8 cellular contexts compared by ENCODE assay signal in the genomic region with DNA sequence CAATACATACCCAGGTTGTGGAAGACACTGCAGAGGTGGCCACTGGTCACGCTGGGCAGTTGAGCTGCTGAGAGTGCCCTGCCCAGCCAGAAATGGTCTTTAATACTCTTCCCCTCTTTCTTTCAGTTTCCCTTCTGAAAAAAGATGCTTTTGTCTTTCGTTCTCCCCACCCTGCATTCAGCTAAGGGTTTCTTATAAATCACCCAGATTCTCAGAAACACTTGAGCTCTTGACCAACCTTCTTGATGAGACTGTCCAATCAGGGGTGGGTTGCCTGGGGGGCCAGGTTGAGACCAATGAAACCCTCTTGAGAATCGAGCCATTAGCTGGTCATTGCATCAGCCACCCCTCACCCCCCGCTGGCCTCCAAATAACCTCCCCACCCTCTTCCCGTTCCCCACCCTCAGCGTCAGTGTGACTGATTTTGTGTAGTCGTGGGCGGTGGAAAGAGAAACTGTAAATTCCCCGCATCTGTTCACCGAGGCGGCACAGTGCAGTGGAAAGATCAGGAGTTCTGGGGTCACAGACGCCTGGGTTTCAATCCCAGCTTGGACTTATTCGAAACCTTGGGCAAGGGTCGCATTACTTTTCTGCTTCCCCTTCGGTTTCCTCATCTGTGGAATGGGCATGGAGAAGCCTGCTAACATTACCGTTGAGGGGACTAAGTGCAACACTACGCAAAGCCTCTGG. TPM values are rescaled to one million over a fixed set of nuclear protein-coding genes. Genes with fewer than 3 reads are reported as not detected.
A peak's percentile ranks its signal among the peaks of the same experiment; 100 is the strongest.
DNase-seq lines count a peak whose midpoint lies in the region; ATAC-seq, FAIRE-seq and TF ChIP-seq lines count a peak whose summit lies in the region.

No MANE protein-coding gene starts in this region.

- intact Hi-C loops in ovary (cut with DNase I) (loop anchor here in 2 of 4 donors (5.0 to 10.0 kb wide), 4 partner anchors 68 to 391 kb away; a partner anchor contains a TSS), uterus (cut with DNase I; ENCODE audit: low total_unique reads) (no loop called here)

- no peak for TF ChIP-seq CTCF in A549 (IDR thresholded peaks at IDR 0.05)
- TF ChIP-seq CTCF in OCI-LY3 (IDR thresholded peaks at IDR 0.05; ENCODE audit: low read depth, low read length) = no peak
- no peak for TF ChIP-seq CTCF in gastroesophageal sphincter (IDR thresholded peaks at IDR 0.05)
- no peak for TF ChIP-seq CTCF in ovary (IDR thresholded peaks at IDR 0.05)
- TF ChIP-seq CTCF in uterus (IDR thresholded peaks at IDR 0.05) = no peak

- ATAC-seq in A549 (0 out of 6 replicates have a peak, but pooled peaks of 1 of the 2 experiments have one; percentile 2), HG03064 (IDR thresholded peaks at IDR 0.05; ENCODE audit: low read depth, unreplicated experiment) (peak; percentile 39), gastroesophageal sphincter (peak; percentile 53)

- no peaks in the 10 kb centered on the region for H4K20me1 ChIP-seq in OCI-LY3 (ENCODE audit: insufficient read depth, low read length)

- H2AFZ ChIP-seq in OCI-LY3 (ENCODE audit: low read depth, low read length) = 0 out of 2 replicates have a peak overlapping the region, but pooled peaks have one; percentile 36

- CTCF ChIA-PET in A549 (lab: Yijun Ruan, JAX) = interaction anchor here (1.4 to 1.6 kb wide), 3 partner anchors 9 to 89 kb away, joined by 3 to 11 read pairs (median 7); no protein-coding TSS in a partner anchor

- no peak for TF ChIP-seq RAD21 in A549 (conservative IDR thresholded peaks at IDR 0.05 in 1 of 2, IDR thresholded peaks at IDR 0.05 in 1 of 2)

- no peak for TF ChIP-seq EP300 in A549 (IDR thresholded peaks at IDR 0.05)
- no peak for TF ChIP-seq EP300 in gastroesophageal sphincter (IDR thresholded peaks at IDR 0.05)
- no peak for TF ChIP-seq EP300 in ovary (IDR thresholded peaks at IDR 0.05)

- 8% methylated on average over 15 of the region's 17 CpGs for WGBS in A549 (ENCODE audit: missing lambda C conversion rate)
- 2 to 3% methylated on average over 9 to 10 of the region's 17 CpGs for WGBS in gastroesophageal sphincter (ENCODE audit: low coverage in 1 of 2), 2 donors
- 4% methylated on average over 17 of the region's 17 CpGs for WGBS in ovary, 3 donors

- peak overlapping the region; percentile 74 for H3K9ac ChIP-seq in OCI-LY3 (ENCODE audit: low read length)

- H3K79me2 ChIP-seq in OCI-LY3 (ENCODE audit: low read length) = peaks cover 13% of the 10 kb centered on the region

- H3K27ac ChIP-seq in A549 (peak overlapping the region; percentile 89 to 94), OCI-LY3 (ENCODE audit: low read length) (peak overlapping the region; percentile 38), gastroesophageal sphincter (peak overlapping the region; percentile 68 to 95 (median 88)), ovary (peak overlapping the region; percentile 54 to 75), uterus (peak overlapping the region; percentile 82 to 88)

- H3K4me3 ChIP-seq in A549 = peak overlapping the region; percentile 94
- peak overlapping the region; percentile 91 for H3K4me3 ChIP-seq in OCI-LY3 (ENCODE audit: low read length)
- H3K4me3 ChIP-seq in gastroesophageal sphincter = peak overlapping the region; percentile 41 to 60
- peak overlapping the region; percentile 72 for H3K4me3 ChIP-seq in ovary
- H3K4me3 ChIP-seq in uterus = peak overlapping the region; percentile 64 to 78

- FAIRE-seq in A549 (lab: Jason Lieb, UNC) = no peak

- H3K4me2 ChIP-seq in A549 = peak overlapping the region; percentile 98
- peak overlapping the region; percentile 74 for H3K4me2 ChIP-seq in OCI-LY3 (ENCODE audit: low read length)

- H3K27me3 ChIP-seq in OCI-LY3 (ENCODE audit: low read depth, low read length) (no peaks in the 10 kb centered on the region), gastroesophageal sphincter (no peaks in the 10 kb centered on the region), ovary (no peaks in the 10 kb centered on the region), uterus (no peaks in the 10 kb centered on the region)

- H3K4me1 ChIP-seq in A549 (peaks cover 21% of the 10 kb centered on the region), OCI-LY3 (ENCODE audit: low read length) (peaks cover 29% of the 10 kb centered on the region), gastroesophageal sphincter (peaks cover 0 to 42% (median 16%) of the 10 kb centered on the region in 3 donors), ovary (ENCODE audit: insufficient read depth) (peaks cover 2% of the 10 kb centered on the region), uterus (peaks cover 0 to 5% of the 10 kb centered on the region in 2 donors)

- no peak for TF ChIP-seq POLR2A in A549 (IDR thresholded peaks at IDR 0.05; ENCODE audit: low read length)
- TF ChIP-seq POLR2A in GM18526 (IDR thresholded peaks at IDR 0.05; ENCODE audit: extremely low read depth, insufficient read length) = peak; percentile 53
- TF ChIP-seq POLR2A in gastroesophageal sphincter (IDR thresholded peaks at IDR 0.05) = no peak
- no peak for TF ChIP-seq POLR2A in ovary (IDR thresholded peaks at IDR 0.05)
- TF ChIP-seq POLR2A in uterus (IDR thresholded peaks at IDR 0.05) = peak in 1 of 2 donors; percentile 10

- H3K36me3 ChIP-seq in OCI-LY3 (replicated peaks; ENCODE audit: low read depth, low read length) (peaks cover 4% of the 10 kb centered on the region), gastroesophageal sphincter (no peaks in the 10 kb centered on the region), ovary (no peaks in the 10 kb centered on the region), uterus (no peaks in the 10 kb centered on the region)

- DNase-seq in A549 (ENCODE audit: low read depth in 1 of 2, low spot score in 1 of 2) (peak in 1 of 2 experiments; percentile 64), ovary (peak in 4 of 5 donors; percentile 54 to 76 (median 60)), uterus (peak; percentile 73 to 76)
- peak; percentile 16 for DNase-seq in activated effector memory CD4-positive, alpha-beta T cell treated with Interleukin-2 at 50 U/mL for 16 hours

- no peaks in the 10 kb centered on the region for H3K9me3 ChIP-seq in A549
- H3K9me3 ChIP-seq in OCI-LY3 (ENCODE audit: insufficient read depth, low read length) = no peaks in the 10 kb centered on the region
- H3K9me3 ChIP-seq in gastroesophageal sphincter = no peaks in the 10 kb centered on the region
- no peaks in the 10 kb centered on the region for H3K9me3 ChIP-seq in ovary
- no peaks in the 10 kb centered on the region for H3K9me3 ChIP-seq in uterus

- POLR2A ChIA-PET in A549 (lab: Yijun Ruan, JAX) = no interaction called here

TF ChIP-seq in A549, 52 proteins besides CTCF, POLR2A, EP300 and RAD21 (continues in another document):
- TF ChIP-seq JUNB (IDR thresholded peaks at IDR 0.05) = no peak
- TF ChIP-seq, protein P1, sequence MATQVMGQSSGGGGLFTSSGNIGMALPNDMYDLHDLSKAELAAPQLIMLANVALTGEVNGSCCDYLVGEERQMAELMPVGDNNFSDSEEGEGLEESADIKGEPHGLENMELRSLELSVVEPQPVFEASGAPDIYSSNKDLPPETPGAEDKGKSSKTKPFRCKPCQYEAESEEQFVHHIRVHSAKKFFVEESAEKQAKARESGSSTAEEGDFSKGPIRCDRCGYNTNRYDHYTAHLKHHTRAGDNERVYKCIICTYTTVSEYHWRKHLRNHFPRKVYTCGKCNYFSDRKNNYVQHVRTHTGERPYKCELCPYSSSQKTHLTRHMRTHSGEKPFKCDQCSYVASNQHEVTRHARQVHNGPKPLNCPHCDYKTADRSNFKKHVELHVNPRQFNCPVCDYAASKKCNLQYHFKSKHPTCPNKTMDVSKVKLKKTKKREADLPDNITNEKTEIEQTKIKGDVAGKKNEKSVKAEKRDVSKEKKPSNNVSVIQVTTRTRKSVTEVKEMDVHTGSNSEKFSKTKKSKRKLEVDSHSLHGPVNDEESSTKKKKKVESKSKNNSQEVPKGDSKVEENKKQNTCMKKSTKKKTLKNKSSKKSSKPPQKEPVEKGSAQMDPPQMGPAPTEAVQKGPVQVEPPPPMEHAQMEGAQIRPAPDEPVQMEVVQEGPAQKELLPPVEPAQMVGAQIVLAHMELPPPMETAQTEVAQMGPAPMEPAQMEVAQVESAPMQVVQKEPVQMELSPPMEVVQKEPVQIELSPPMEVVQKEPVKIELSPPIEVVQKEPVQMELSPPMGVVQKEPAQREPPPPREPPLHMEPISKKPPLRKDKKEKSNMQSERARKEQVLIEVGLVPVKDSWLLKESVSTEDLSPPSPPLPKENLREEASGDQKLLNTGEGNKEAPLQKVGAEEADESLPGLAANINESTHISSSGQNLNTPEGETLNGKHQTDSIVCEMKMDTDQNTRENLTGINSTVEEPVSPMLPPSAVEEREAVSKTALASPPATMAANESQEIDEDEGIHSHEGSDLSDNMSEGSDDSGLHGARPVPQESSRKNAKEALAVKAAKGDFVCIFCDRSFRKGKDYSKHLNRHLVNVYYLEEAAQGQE (IDR thresholded peaks at IDR 0.05) = no peak
- TF ChIP-seq CBX8 (IDR thresholded peaks at IDR 0.05) = no peak
- no peak for TF ChIP-seq RFX5 (IDR thresholded peaks at IDR 0.05)
- TF ChIP-seq FOXS1 (CRISPR knock-in tag; IDR thresholded peaks at IDR 0.05) = no peak
- no peak for TF ChIP-seq CEBPB (IDR thresholded peaks at IDR 0.05)
- no peak for TF ChIP-seq HOXB5 (CRISPR knock-in tag; IDR thresholded peaks at IDR 0.05)
- no peak; the same call in 1 of the 2 replicates for TF ChIP-seq GATA3 (IDR thresholded peaks at IDR 0.05; ENCODE audit: borderline replicate concordance)

RNA-seq across cellular contexts. Expression of a gene that starts 0.9 kb away (rescaled TPM):
- 7.8 and 8.9 TPM in 2 replicates for polyA plus RNA-seq in A549 (2011; rRNA removed)
- 8.0 and 9.7 TPM in 2 replicates for polyA plus RNA-seq in A549 (2012; cell fraction: cytosol; rRNA removed)
- 13.9 and 17.7 TPM in 2 replicates for polyA plus RNA-seq in A549 (2012; cell fraction: nucleus; rRNA removed)
- 6.2 to 7.0 TPM (median 6.8 TPM) in 3 replicates for polyA plus RNA-seq in A549 (2017; fragmentation: RNase III; extraction: RNeasy Plus Mini Kit Qiagen cat#74134 plus additional on column Dnase treatment)
- polyA minus RNA-seq in A549 (2011; rRNA and poly(A)+ RNA removed) = 10.3 and 11.0 TPM in 2 replicates
- 10 to 100 TPM in 1 of 4 donors, 1 to 10 TPM in 3; 7.3 to 12.9 (median 8.0) TPM for total RNA-seq in gastroesophageal sphincter
- total RNA-seq in ovary = 10 to 100 TPM in 3 of 7 donors, 1 to 10 TPM in 4; 8.4 to 16.9 (median 9.8) TPM
- polyA plus RNA-seq in ovary = 1 to 10 TPM; 4.2 to 7.4 TPM
- total RNA-seq in uterus = 10 to 100 TPM in 3 of 4 donors, 1 to 10 TPM in 1; 2.6 to 53.8 (median 14.5) TPM

RNA-seq across cellular contexts. Expression of a gene that starts 52.3 kb away (rescaled TPM):
- polyA plus RNA-seq in A549 (2011; rRNA removed) (not detected in 2 replicates), A549 (2017; fragmentation: RNase III; extraction: RNeasy Plus Mini Kit Qiagen cat#74134 plus additional on column Dnase treatment) (not detected in 3 replicates), ovary (not detected)
- polyA plus RNA-seq in A549 (2012; cell fraction: cytosol; rRNA removed) = not detected in 2 replicates
- 0.06 TPM in 2 replicates for polyA plus RNA-seq in A549 (2012; cell fraction: nucleus; rRNA removed)
- polyA minus RNA-seq in A549 (2011; rRNA and poly(A)+ RNA removed) = not detected in 2 replicates
- total RNA-seq in gastroesophageal sphincter (under 1 TPM in 1 of 4 donors, not detected in 3; 0.31 TPM), ovary (not detected), uterus (not detected)

Comparison
In these comparisons a context has a peak if more than half of its experiments do, and no peak if none do; other contexts are left out.
1. H3K27ac ChIP-seq: peak in every context shown above with its lines; median percentile 92 in A549; 88 in gastroesophageal sphincter; 85 in uterus; 64 in ovary; 38 in OCI-LY3.